In genomic region chr3:187994221-187995085, GRCh38 we compare ENCODE assay signal across 10 cellular contexts.
DNase-seq lines count a peak whose midpoint lies in the region; ATAC-seq and TF ChIP-seq lines count a peak whose summit lies in the region.
"Had no signal": no experiment of that assay in that cellular context is flagged by ENCODE, and none has a peak within 500 bp of the region (broad histone marks: within the 10 kb centered on the region; RNA-seq: fewer than 3 reads in every experiment).

No MANE protein-coding gene starts in this region.

- TF ChIP-seq CTCF in lower lobe of right lung (IDR thresholded peaks at IDR 0.05) = no peak

- peaks cover 70% of the 10 kb centered on the region for H3K4me1 ChIP-seq in CD4-positive, alpha-beta memory T cell (ENCODE audit: insufficient read depth, low read length)
- peaks cover 5% of the 10 kb centered on the region for H3K4me1 ChIP-seq in lower lobe of right lung

- POLR2A ChIA-PET in CD4-positive, alpha-beta memory T cell (lab: Charles Lee; ENCODE audit: partially characterized antibody) = interaction anchor here (0.9 to 1.6 kb wide), 6 partner anchors 8 to 160 kb away, joined by 3 to 6 read pairs (median 4); no protein-coding TSS in a partner anchor

- H3K4me1 Mint-ChIP-seq in CD4-positive, alpha-beta memory T cell = peaks cover 65 to 82% (median 72%) of the 10 kb centered on the region in 4 donors

- peak overlapping the region in 1 of 2 donors; percentile 11 for H3K4me3 ChIP-seq in CD4-positive, alpha-beta memory T cell (ENCODE audit: low read length in 2 of 2)
- H3K4me3 ChIP-seq in Jurkat, Clone E6-1 (ENCODE audit: low read length) = no peak overlapping the region
- no peak overlapping the region for H3K4me3 ChIP-seq in lower lobe of right lung

- H3K27me3 ChIP-seq in CD4-positive, alpha-beta memory T cell (ENCODE audit: insufficient read depth, low read length) = no peaks in the 10 kb centered on the region
- H3K27me3 ChIP-seq in lower lobe of right lung (ENCODE audit: low read depth) = no peaks in the 10 kb centered on the region

- H3K9me3 ChIP-seq in CD4-positive, alpha-beta memory T cell (ENCODE audit: control insufficient read depth in 1 of 2, low read length in 2 of 2) = no peaks in the 10 kb centered on the region
- no peaks in the 10 kb centered on the region for H3K9me3 ChIP-seq in lower lobe of right lung

- intact Hi-C loops in CD4-positive, alpha-beta memory T cell (cut with micrococcal nuclease) = loop anchor here (1.0 to 5.0 kb wide), 4 partner anchors 15 to 158 kb away; partner anchors contain the start of gene LPP
- intact Hi-C loops in lower lobe of right lung (cut with DNase I) = no loop called here

- peaks cover 0 to 6% of the 10 kb centered on the region in 2 donors for H3K36me3 Mint-ChIP-seq in CD4-positive, alpha-beta memory T cell
- H3K36me3 Mint-ChIP-seq in activated naive CD4-positive, alpha-beta T cell treated with anti-CD3 and anti-CD28 coated beads, Interleukin-2, amount 50 U/mL, for 72 hours = peaks cover 0 to 22% of the 10 kb centered on the region in 2 donors

- H3K27me3 Mint-ChIP-seq in CD4-positive, alpha-beta memory T cell = no peaks in the 10 kb centered on the region

- H3K27ac ChIP-seq in CD4-positive, alpha-beta memory T cell (ENCODE audit: low read depth, low read length) = no peak overlapping the region
- no peak overlapping the region for H3K27ac ChIP-seq in lower lobe of right lung

- H3K36me3 ChIP-seq in CD4-positive, alpha-beta memory T cell (ENCODE audit: insufficient read depth, low read length) = no peaks in the 10 kb centered on the region
- H3K36me3 ChIP-seq in lower lobe of right lung = no peaks in the 10 kb centered on the region

- CTCF ChIA-PET in CD4-positive, alpha-beta memory T cell (lab: Charles Lee; ENCODE audit: partially characterized antibody) = interaction anchor here (0.8 to 1.6 kb wide), 3 partner anchors 11 to 254 kb away, joined by 3 to 7 read pairs (median 6); no protein-coding TSS in a partner anchor

- peak overlapping the region; percentile 72 to 94 (median 88) for H3K27ac Mint-ChIP-seq in CD4-positive, alpha-beta memory T cell
- peak overlapping the region in 1 of 2 donors; percentile 4 for H3K27ac Mint-ChIP-seq in activated naive CD4-positive, alpha-beta T cell treated with anti-CD3 and anti-CD28 coated beads, Interleukin-2, amount 50 U/mL, for 72 hours

- H3K9me3 Mint-ChIP-seq in CD4-positive, alpha-beta memory T cell = peaks cover 0 to 5% (median 0%) of the 10 kb centered on the region in 8 donors
- peaks cover 3 to 13% of the 10 kb centered on the region in 2 donors for H3K9me3 Mint-ChIP-seq in activated naive CD4-positive, alpha-beta T cell treated with anti-CD3 and anti-CD28 coated beads, Interleukin-2, amount 50 U/mL, for 72 hours
- H3K9me3 Mint-ChIP-seq: nephron progenitor cell had no signal

- DNase-seq in CD4-positive, alpha-beta memory T cell = peak; percentile 51 to 69 (median 60)
- peak; percentile 95 for DNase-seq in Jurkat, Clone E6-1 (ENCODE audit: low read depth, low spot score)
- DNase-seq in activated naive CD4-positive, alpha-beta T cell treated with anti-CD3 and anti-CD28 coated beads, Interleukin-2, amount 50 U/mL, for 72 hours (ENCODE audit: low spot score in 2 of 2) = no peak
- DNase-seq in kidney tubule cell (ENCODE audit: low spot score) = peak; percentile 60
- DNase-seq in DMS153 treated with DMSO at 0.1 percent for 48 hours (lab: John Stamatoyannopoulos, UW; ENCODE audit: unreplicated experiment) = no peak
- no peak for DNase-seq in lower lobe of right lung
- DNase-seq in ureter (ENCODE audit: low spot score) = no peak
- no peak for DNase-seq in HuH-7.5 (ENCODE audit: low spot score)
- DNase-seq: NCI-H1048, nephron progenitor cell had no signal

- ATAC-seq in activated naive CD4-positive, alpha-beta T cell treated with anti-CD3 and anti-CD28 coated beads, Interleukin-2, amount 50 U/mL, for 72 hours = peak; percentile 89 to 93
- no peak for ATAC-seq in lower lobe of right lung

- peak overlapping the region in 7 of 8 donors; percentile 59 to 86 (median 76) for H3K4me3 Mint-ChIP-seq in CD4-positive, alpha-beta memory T cell
- H3K4me3 Mint-ChIP-seq: nephron progenitor cell had no signal

Comparison
In these comparisons a context has a peak if more than half of its experiments do, and no peak if none do; other contexts are left out.
1. DNase-seq: peak in CD4-positive, alpha-beta memory T cell (5 of 5), Jurkat, Clone E6-1 (single experiment) and kidney tubule cell (single experiment); none in activated naive CD4-positive, alpha-beta T cell treated with anti-CD3 and anti-CD28 coated beads, Interleukin-2, amount 50 U/mL, for 72 hours (0 of 2), DMS153 treated with DMSO at 0.1 percent for 48 hours (single experiment), lower lobe of right lung (single experiment), ureter (single experiment) and HuH-7.5 (single experiment).
2. ATAC-seq: peak in activated naive CD4-positive, alpha-beta T cell treated with anti-CD3 and anti-CD28 coated beads, Interleukin-2, amount 50 U/mL, for 72 hours (2 of 2); none in lower lobe of right lung (0 of 2).